ENCODE assay signal across 37 cellular contexts in the genomic region with DNA sequence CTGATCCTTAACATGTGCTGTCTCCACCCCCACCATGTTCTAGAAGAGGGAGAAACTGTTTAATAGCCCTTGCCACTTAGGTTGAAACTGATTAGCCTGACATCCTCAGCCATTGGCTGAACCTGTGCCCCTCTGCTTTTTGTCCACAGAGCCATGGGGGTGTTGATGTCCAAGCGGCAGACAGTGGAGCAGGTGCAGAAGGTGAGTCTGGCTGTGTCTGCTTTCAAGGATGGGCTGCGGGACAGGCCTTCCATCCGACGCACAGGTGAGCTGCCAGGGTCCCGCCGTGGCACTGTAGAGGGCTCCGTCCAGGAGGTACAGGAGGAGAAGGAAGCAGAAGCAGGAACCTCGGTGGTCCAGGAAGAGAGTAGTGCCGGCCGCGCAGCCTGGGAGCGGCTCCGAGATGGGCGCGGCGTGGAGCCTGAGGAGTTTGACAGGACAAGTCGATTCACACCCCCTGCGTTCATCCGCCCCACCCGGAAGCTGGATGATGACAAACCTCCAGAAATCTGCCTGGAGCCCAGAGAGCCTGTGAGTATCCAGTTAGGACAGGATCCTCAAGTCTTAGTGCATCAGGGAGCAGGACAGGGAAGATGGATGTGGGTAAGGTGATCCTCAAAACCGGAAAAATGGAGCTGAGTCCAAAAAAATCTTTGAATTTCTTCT. TPM values are rescaled to one million over a fixed set of nuclear protein-coding genes. Genes with fewer than 3 reads are reported as not detected.
"Had no signal": no experiment of that assay in that cellular context is flagged by ENCODE, and none has a peak within 500 bp of the region (broad histone marks: within the 10 kb centered on the region; RNA-seq: fewer than 3 reads in every experiment).

No MANE protein-coding gene starts in this region.

- H3K4me1 Mint-ChIP-seq: activated B cell treated with CpG ODN at 0.5 μM for 24 hours; activated naive CD8-positive, alpha-beta T cell treated with anti-CD3 and anti-CD28 coated beads for 36 hours; activated T-helper 17 cell treated with anti-CD3 and anti-CD28 coated beads, Interleukin-2, amount 50 U/mL, for 72 hours; T-cell had no signal

- H3K4me1 ChIP-seq: adrenal gland, body of pancreas, breast epithelium had no signal

- DNase-seq: activated B cell treated with CpG ODN at 0.5 μM for 24 hours; activated CD4-positive, alpha-beta memory T cell treated with anti-CD3 and anti-CD28 coated beads for 36 hours; activated CD4-positive, alpha-beta T cell treated with anti-CD3 and anti-CD28 coated beads for 4 hours; activated CD4-positive, alpha-beta T cell treated with anti-CD3 and anti-CD28 coated beads, Interleukin-2, amount 10 ng/mL, durations not matched to agents 24 days and 14 days; activated CD4-positive, alpha-beta T cell treated with anti-CD3 and anti-CD28 coated beads, Interleukin-2, amount 50 U/mL, for 1 hour; activated CD4-positive, alpha-beta T cell treated with anti-CD3 and anti-CD28 coated beads, Interleukin-2, amount 50 U/mL, for 4 hours; activated CD4-positive, CD25-positive, alpha-beta regulatory T cell treated with anti-CD3 and anti-CD28 coated beads, Interleukin-2, amount 50 U/mL, for 72 hours; activated CD8-positive, alpha-beta memory T cell treated with anti-CD3 and anti-CD28 coated beads, Interleukin-2, amount 50 U/mL, for 4 hours; activated CD8-positive, alpha-beta T cell treated with anti-CD3 and anti-CD28 coated beads for 36 hours; activated effector memory CD4-positive, alpha-beta T cell treated with anti-CD3 and anti-CD28 coated beads, Interleukin-2, amount 50 U/mL, for 16 hours; activated gamma-delta T cell treated with Interleukin-2 at 50 U/mL for 16 hours; activated naive CD4-positive, alpha-beta T cell; activated naive CD4-positive, alpha-beta T cell treated with anti-CD3 and anti-CD28 coated beads for 36 hours; activated naive CD4-positive, alpha-beta T cell treated with anti-CD3 and anti-CD28 coated beads, Interleukin-2, amount 50 U/mL, for 16 hours; activated naive CD8-positive, alpha-beta T cell treated with anti-CD3 and anti-CD28 coated beads for 36 hours; activated T-cell treated with anti-CD3 and anti-CD28 coated beads for 4 hours; activated T-cell treated with anti-CD3 and anti-CD28 coated beads, Interleukin-2, amount 50 U/mL, for 1 hour; activated T-cell treated with anti-CD3 and anti-CD28 coated beads, Interleukin-2, amount 50 U/mL, for 4 hours; activated T-cell treated with anti-CD3 and anti-CD28 coated beads, Interleukin-2, amount 50 U/mL, for 72 hours; adrenal gland; amniotic stem cell; aorta; body of pancreas; brain microvascular endothelial cell; central memory CD4-positive, alpha-beta T cell; T-cell; T-helper 2 cell; T-helper 9 cell had no signal

- ATAC-seq: activated CD8-positive, alpha-beta T cell treated with anti-CD3 and anti-CD28 coated beads for 36 hours; activated naive CD4-positive, alpha-beta T cell treated with anti-CD3 and anti-CD28 coated beads, Interleukin-2, amount 50 U/mL, for 72 hours; activated T-cell treated with anti-CD3 and anti-CD28 coated beads, Interleukin-2, amount 50 U/mL, for 4 hours; activated T-cell treated with anti-CD3 and anti-CD28 coated beads, Interleukin-2, amount 50 U/mL, for 72 hours; activated T-helper 17 cell treated with anti-CD3 and anti-CD28 coated beads, Interleukin-2, amount 50 U/mL, for 72 hours; body of pancreas; T-cell had no signal

- H3K27ac Mint-ChIP-seq: activated B cell treated with CpG ODN at 0.5 μM for 24 hours; activated CD4-positive, alpha-beta memory T cell treated with anti-CD3 and anti-CD28 coated beads for 36 hours; activated CD4-positive, alpha-beta T cell treated with anti-CD3 and anti-CD28 coated beads, Interleukin-2, amount 10 ng/mL, durations not matched to agents 24 days and 14 days; activated CD8-positive, alpha-beta T cell treated with anti-CD3 and anti-CD28 coated beads for 36 hours; activated naive CD4-positive, alpha-beta T cell treated with anti-CD3 and anti-CD28 coated beads for 36 hours; activated naive CD8-positive, alpha-beta T cell treated with anti-CD3 and anti-CD28 coated beads for 36 hours; activated T-cell treated with anti-CD3 and anti-CD28 coated beads, Interleukin-2, amount 50 U/mL, for 72 hours; activated T-helper 1 cell treated with anti-CD3 and anti-CD28 coated beads, Interleukin-12 subunit alpha, Interleukin-12 subunit beta, Interleukin-2, Interleukin-4 antibody, amounts not matched to agents 30 ng/mL and 10 ng/mL and 1 ng/mL, durations not matched to agents 14 hours and 24 hours and 36 hours; activated T-helper 17 cell treated with anti-CD3 and anti-CD28 coated beads, Interleukin-2, amount 50 U/mL, for 72 hours; T-cell; T-helper 2 cell treated with Interferon-gamma antibody and Interleukin-4, amounts not matched to agents 5 μg/mL and 100 μg/mL, for 36 hours had no signal

- H3K36me3 ChIP-seq: adrenal gland, brain microvascular endothelial cell, breast epithelium had no signal

- H3K9me3 Mint-ChIP-seq: activated B cell treated with CpG ODN at 0.5 μM for 24 hours; activated CD4-positive, alpha-beta memory T cell treated with anti-CD3 and anti-CD28 coated beads for 36 hours; activated CD4-positive, alpha-beta T cell treated with anti-CD3 and anti-CD28 coated beads, Interleukin-2, amount 10 ng/mL, durations not matched to agents 24 days and 14 days; activated CD8-positive, alpha-beta T cell treated with anti-CD3 and anti-CD28 coated beads for 36 hours; activated naive CD4-positive, alpha-beta T cell treated with anti-CD3 and anti-CD28 coated beads for 36 hours; activated naive CD4-positive, alpha-beta T cell treated with anti-CD3 and anti-CD28 coated beads, Interleukin-2, amount 50 U/mL, for 72 hours; activated naive CD8-positive, alpha-beta T cell treated with anti-CD3 and anti-CD28 coated beads for 36 hours; activated T-cell treated with anti-CD3 and anti-CD28 coated beads, Interleukin-2, amount 50 U/mL, for 4 hours; activated T-cell treated with anti-CD3 and anti-CD28 coated beads, Interleukin-2, amount 50 U/mL, for 72 hours; activated T-helper 1 cell treated with anti-CD3 and anti-CD28 coated beads, Interleukin-12 subunit alpha, Interleukin-12 subunit beta, Interleukin-2, Interleukin-4 antibody, amounts not matched to agents 30 ng/mL and 10 ng/mL and 1 ng/mL, durations not matched to agents 14 hours and 24 hours and 36 hours; activated T-helper 17 cell treated with anti-CD3 and anti-CD28 coated beads, Interleukin-2, amount 50 U/mL, for 72 hours; T-cell; T-helper 2 cell treated with Interferon-gamma antibody and Interleukin-4, amounts not matched to agents 5 μg/mL and 100 μg/mL, for 36 hours had no signal

- H3K36me3 Mint-ChIP-seq: activated CD4-positive, alpha-beta memory T cell treated with anti-CD3 and anti-CD28 coated beads for 36 hours; activated naive CD4-positive, alpha-beta T cell treated with anti-CD3 and anti-CD28 coated beads, Interleukin-2, amount 50 U/mL, for 72 hours; activated naive CD8-positive, alpha-beta T cell treated with anti-CD3 and anti-CD28 coated beads for 36 hours; T-cell had no signal

- H3K9me3 ChIP-seq: adrenal gland, body of pancreas, breast epithelium had no signal

- H3K27ac ChIP-seq: adrenal gland, body of pancreas, brain microvascular endothelial cell, breast epithelium, VCaP had no signal

- H3K4me3 ChIP-seq: adrenal gland, body of pancreas, breast epithelium had no signal

- FAIRE-seq: astrocyte, TTC549 had no signal

- H3K27me3 ChIP-seq: body of pancreas, breast epithelium had no signal

- H3K4me3 Mint-ChIP-seq: activated B cell treated with CpG ODN at 0.5 μM for 24 hours; activated CD4-positive, alpha-beta memory T cell treated with anti-CD3 and anti-CD28 coated beads for 36 hours; activated CD4-positive, alpha-beta T cell treated with anti-CD3 and anti-CD28 coated beads, Interleukin-2, amount 10 ng/mL, durations not matched to agents 24 days and 14 days; activated CD8-positive, alpha-beta T cell treated with anti-CD3 and anti-CD28 coated beads for 36 hours; activated naive CD4-positive, alpha-beta T cell treated with anti-CD3 and anti-CD28 coated beads for 36 hours; activated naive CD8-positive, alpha-beta T cell treated with anti-CD3 and anti-CD28 coated beads for 36 hours; activated T-cell treated with anti-CD3 and anti-CD28 coated beads, Interleukin-2, amount 50 U/mL, for 4 hours; activated T-cell treated with anti-CD3 and anti-CD28 coated beads, Interleukin-2, amount 50 U/mL, for 72 hours; activated T-helper 1 cell treated with anti-CD3 and anti-CD28 coated beads, Interleukin-12 subunit alpha, Interleukin-12 subunit beta, Interleukin-2, Interleukin-4 antibody, amounts not matched to agents 30 ng/mL and 10 ng/mL and 1 ng/mL, durations not matched to agents 14 hours and 24 hours and 36 hours; activated T-helper 17 cell treated with anti-CD3 and anti-CD28 coated beads, Interleukin-2, amount 50 U/mL, for 72 hours; T-cell; T-helper 2 cell treated with Interferon-gamma antibody and Interleukin-4, amounts not matched to agents 5 μg/mL and 100 μg/mL, for 36 hours had no signal

RNA-seq across cellular contexts. Expression of gene PHF24, which starts 13.2 kb away (rescaled TPM):
- total RNA-seq: activated naive CD4-positive, alpha-beta T cell treated with anti-CD3 and anti-CD28 coated beads for 36 hours; T-cell; T-helper 1 cell treated with Interleukin-12 subunit alpha and Interleukin-12 subunit beta and Interleukin-4 antibody, amounts not matched to agents 30 ng/mL and 1 ng/mL, for 36 hours had no signal
- polyA plus RNA-seq: aorta had no signal
